1 cellular context compared by ENCODE assay signal in the genomic region with DNA sequence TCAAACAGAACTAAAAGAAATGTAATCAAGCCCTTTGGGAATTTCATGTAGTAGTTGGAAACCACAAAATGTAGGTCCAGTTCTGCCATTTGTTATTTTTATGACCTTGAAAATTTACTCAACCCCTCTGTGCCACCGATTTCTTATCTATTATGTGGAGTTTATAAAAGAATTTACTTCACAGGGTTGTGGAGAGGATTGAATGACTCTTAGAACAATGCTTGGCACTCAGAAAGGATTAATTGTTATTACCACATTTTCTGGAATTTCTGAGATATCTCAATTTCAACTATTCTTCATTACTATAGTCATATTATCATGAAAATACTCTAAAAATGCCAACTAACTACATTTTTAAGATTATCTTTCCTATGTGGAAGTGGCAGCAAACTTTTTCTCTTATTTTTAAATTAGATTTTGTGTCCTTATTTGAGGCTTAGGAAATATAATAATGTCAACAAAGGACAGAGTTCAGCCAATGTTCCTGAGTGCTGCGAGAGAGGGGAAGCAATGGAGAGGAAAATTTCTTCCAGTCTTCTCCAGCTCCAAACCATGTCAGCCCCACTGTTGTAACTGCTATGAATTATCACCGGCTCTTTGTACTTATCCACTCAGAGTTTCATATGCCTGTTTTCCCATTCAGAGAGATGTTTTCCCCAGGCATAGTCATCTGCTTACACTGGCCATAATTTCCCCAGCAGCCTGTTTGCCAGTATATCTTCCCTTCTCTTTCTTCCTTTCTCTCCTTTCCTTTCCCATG.
TF ChIP-seq lines count a peak whose summit lies in the region.

No MANE protein-coding gene starts in this region.

TF ChIP-seq in SK-N-SH treated with all-trans-retinoic acid at 6 μM for 48 hours, 23 proteins besides CTCF, POLR2A, EP300 and RAD21 (continued from another document):
- TF ChIP-seq TSHZ2 (CRISPR knock-in tag; IDR thresholded peaks at IDR 0.05) (no peak), ZNF565 (CRISPR knock-in tag; conservative IDR thresholded peaks at IDR 0.05; ENCODE audit: low read depth) (no peak), TOX (CRISPR knock-in tag; IDR thresholded peaks at IDR 0.05; ENCODE audit: borderline replicate concordance) (no peak), ISL1 (CRISPR knock-in tag; IDR thresholded peaks at IDR 0.05) (peak; percentile 91), ZC3H10 (CRISPR knock-in tag; IDR thresholded peaks at IDR 0.05) (no peak), ZFP3 (CRISPR knock-in tag; IDR thresholded peaks at IDR 0.05) (no peak), TCF4 (CRISPR knock-in tag; IDR thresholded peaks at IDR 0.05; ENCODE audit: borderline replicate concordance) (no peak), RARB (CRISPR knock-in tag; IDR thresholded peaks at IDR 0.05) (no peak), POU6F1 (CRISPR knock-in tag; IDR thresholded peaks at IDR 0.05; ENCODE audit: borderline replicate concordance, low read depth) (peak; percentile 21; the same call in 1 of the 2 replicates), ZNF70 (CRISPR knock-in tag; IDR thresholded peaks at IDR 0.05) (no peak), ESRRG (CRISPR knock-in tag; IDR thresholded peaks at IDR 0.05) (no peak), CSDC2 (CRISPR knock-in tag; IDR thresholded peaks at IDR 0.05) (0 out of 2 replicates have a peak, but pooled peaks have one; percentile 32), GLIS3 (CRISPR knock-in tag; IDR thresholded peaks at IDR 0.05) (peak; percentile 4; the same call in 1 of the 2 replicates), SNAI2 (CRISPR knock-in tag; IDR thresholded peaks at IDR 0.05) (no peak), ARNTL (CRISPR knock-in tag; IDR thresholded peaks at IDR 0.05; ENCODE audit: borderline replicate concordance, low read depth) (no peak), ZNF8 (CRISPR knock-in tag; IDR thresholded peaks at IDR 0.05) (no peak)
- TF ChIP-seq, protein P1, sequence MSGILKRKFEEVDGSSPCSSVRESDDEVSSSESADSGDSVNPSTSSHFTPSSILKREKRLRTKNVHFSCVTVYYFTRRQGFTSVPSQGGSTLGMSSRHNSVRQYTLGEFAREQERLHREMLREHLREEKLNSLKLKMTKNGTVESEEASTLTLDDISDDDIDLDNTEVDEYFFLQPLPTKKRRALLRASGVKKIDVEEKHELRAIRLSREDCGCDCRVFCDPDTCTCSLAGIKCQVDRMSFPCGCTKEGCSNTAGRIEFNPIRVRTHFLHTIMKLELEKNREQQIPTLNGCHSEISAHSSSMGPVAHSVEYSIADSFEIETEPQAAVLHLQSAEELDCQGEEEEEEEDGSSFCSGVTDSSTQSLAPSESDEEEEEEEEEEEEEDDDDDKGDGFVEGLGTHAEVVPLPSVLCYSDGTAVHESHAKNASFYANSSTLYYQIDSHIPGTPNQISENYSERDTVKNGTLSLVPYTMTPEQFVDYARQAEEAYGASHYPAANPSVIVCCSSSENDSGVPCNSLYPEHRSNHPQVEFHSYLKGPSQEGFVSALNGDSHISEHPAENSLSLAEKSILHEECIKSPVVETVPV (CRISPR knock-in tag; IDR thresholded peaks at IDR 0.05): no peak
- TF ChIP-seq, protein P2, sequence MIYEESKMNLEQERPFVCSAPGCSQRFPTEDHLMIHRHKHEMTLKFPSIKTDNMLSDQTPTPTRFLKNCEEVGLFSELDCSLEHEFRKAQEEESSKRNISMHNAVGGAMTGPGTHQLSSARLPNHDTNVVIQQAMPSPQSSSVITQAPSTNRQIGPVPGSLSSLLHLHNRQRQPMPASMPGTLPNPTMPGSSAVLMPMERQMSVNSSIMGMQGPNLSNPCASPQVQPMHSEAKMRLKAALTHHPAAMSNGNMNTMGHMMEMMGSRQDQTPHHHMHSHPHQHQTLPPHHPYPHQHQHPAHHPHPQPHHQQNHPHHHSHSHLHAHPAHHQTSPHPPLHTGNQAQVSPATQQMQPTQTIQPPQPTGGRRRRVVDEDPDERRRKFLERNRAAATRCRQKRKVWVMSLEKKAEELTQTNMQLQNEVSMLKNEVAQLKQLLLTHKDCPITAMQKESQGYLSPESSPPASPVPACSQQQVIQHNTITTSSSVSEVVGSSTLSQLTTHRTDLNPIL (CRISPR knock-in tag; IDR thresholded peaks at IDR 0.05; ENCODE audit: low read depth): peak; percentile 21; the same call in 1 of the 2 replicates
- TF ChIP-seq, protein P3, sequence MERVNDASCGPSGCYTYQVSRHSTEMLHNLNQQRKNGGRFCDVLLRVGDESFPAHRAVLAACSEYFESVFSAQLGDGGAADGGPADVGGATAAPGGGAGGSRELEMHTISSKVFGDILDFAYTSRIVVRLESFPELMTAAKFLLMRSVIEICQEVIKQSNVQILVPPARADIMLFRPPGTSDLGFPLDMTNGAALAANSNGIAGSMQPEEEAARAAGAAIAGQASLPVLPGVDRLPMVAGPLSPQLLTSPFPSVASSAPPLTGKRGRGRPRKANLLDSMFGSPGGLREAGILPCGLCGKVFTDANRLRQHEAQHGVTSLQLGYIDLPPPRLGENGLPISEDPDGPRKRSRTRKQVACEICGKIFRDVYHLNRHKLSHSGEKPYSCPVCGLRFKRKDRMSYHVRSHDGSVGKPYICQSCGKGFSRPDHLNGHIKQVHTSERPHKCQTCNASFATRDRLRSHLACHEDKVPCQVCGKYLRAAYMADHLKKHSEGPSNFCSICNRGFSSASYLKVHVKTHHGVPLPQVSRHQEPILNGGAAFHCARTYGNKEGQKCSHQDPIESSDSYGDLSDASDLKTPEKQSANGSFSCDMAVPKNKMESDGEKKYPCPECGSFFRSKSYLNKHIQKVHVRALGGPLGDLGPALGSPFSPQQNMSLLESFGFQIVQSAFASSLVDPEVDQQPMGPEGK (CRISPR knock-in tag; IDR thresholded peaks at IDR 0.05; ENCODE audit: borderline replicate concordance): no peak
